In the genomic region with DNA sequence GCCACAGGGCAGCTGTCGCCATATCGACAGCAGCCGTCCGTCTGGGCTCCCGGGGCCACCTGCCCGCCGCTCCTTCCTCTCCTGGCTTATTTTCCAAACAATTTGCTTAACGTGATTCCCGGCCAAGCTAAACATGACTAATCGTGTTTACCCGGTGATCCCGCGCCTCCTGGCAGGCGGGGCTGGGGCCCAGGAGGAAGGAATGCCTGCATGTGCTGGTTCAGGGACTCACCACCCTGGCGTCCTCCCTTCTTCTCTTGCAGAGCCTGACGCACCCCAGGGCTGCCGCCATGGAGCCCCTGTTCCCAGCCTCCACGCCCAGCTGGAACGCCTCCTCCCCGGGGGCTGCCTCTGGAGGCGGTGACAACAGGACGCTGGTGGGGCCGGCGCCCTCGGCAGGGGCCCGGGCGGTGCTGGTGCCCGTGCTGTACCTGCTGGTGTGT, we compare ENCODE assay signal across 1 cellular context.
TF ChIP-seq lines count a peak whose summit lies in the region.

No MANE protein-coding gene starts in this region.

TF ChIP-seq in A549, 52 proteins besides CTCF, POLR2A, EP300 and RAD21 (continued from another document):
- TF ChIP-seq KDM5A (IDR thresholded peaks at IDR 0.05) (no peak), HES2 (IDR thresholded peaks at IDR 0.05) (no peak), JUN (IDR thresholded peaks at IDR 0.05) (0 out of 5 replicates have a peak, but pooled peaks of 1 of the 2 experiments have one; percentile 44), FOSL2 (IDR thresholded peaks at IDR 0.05) (peak; percentile 50; the same call in 1 of the 2 replicates), FOSL2 (CRISPR knock-in tag; IDR thresholded peaks at IDR 0.05) (peak; percentile 86), MYC (IDR thresholded peaks at IDR 0.05; ENCODE audit: borderline replicate concordance, low read length) (peak; percentile 76), JUNB (IDR thresholded peaks at IDR 0.05) (peak; percentile 58; the same call in 1 of the 2 replicates)
